20 cellular contexts compared by ENCODE assay signal in the genomic region with DNA sequence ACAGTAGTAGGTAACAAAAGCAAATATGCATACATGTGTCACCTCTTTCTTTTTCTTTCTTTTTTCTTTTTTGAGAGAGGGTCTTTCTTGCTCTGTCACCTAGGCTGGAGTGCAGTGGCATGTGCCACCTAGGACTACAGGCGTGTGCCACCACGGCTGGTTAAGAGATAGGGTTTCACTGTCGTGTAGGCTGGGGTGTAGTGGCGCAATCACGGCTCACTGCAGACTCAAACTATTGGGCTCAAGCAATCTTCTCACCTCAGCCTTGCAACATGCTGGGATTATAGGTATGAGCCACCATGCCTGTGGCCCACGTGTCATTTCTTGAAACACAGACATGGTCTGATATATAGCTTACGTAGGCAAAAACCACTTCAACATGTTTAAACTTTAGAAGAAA.
"Had no signal": no experiment of that assay in that cellular context is flagged by ENCODE, and none has a peak within 500 bp of the region (broad histone marks: within the 10 kb centered on the region; RNA-seq: fewer than 3 reads in every experiment).

No MANE protein-coding gene starts in this region.

- H3K27ac ChIP-seq: left lung, prostate gland, skin epidermis, spleen, testis, tibial artery had no signal

- FAIRE-seq: islet of Langerhans had no signal

- DNase-seq: cortex of kidney; effector memory CD8-positive, alpha-beta T cell; head of caudate nucleus; left cardiac atrium; left lung; mesenchymal stem cell; midbrain; naive thymus-derived CD4-positive, alpha-beta T cell; nucleus accumbens; right cardiac atrium; spleen; stimulated activated CD4-positive, alpha-beta T cell treated with anti-CD3 and anti-CD28 coated beads, Interleukin-4, amount 100 ng/mL, for 4 hours; stimulated activated naive CD8-positive, alpha-beta T cell treated with anti-CD3 and anti-CD28 coated beads, Interleukin-15, Interleukin-2, amounts not matched to agents 100 U/mL and 50 U/mL, for 24 hours; substantia nigra; testis; tibial artery had no signal

- ATAC-seq: effector memory CD8-positive, alpha-beta T cell; left cardiac atrium; left lung; naive thymus-derived CD4-positive, alpha-beta T cell; right cardiac atrium; stimulated activated memory B cell treated with anti-CD40 and anti-IgM and Interleukin-4, amounts not matched to agents 10 μg/mL and 1 μg/mL and 100 μg/mL, for 72 hours; stimulated activated naive CD8-positive, alpha-beta T cell treated with anti-CD3 and anti-CD28 coated beads, Interleukin-15, Interleukin-2, amounts not matched to agents 100 U/mL and 50 U/mL, for 24 hours had no signal

- H3K36me3 ChIP-seq: left lung, prostate gland, spleen, tibial artery had no signal

- H3K4me1 ChIP-seq: left lung, prostate gland, spleen, testis, tibial artery had no signal

- H3K9me3 ChIP-seq: left lung, prostate gland, spleen, testis, tibial artery had no signal

- H3K27me3 ChIP-seq: left lung, spleen, testis, tibial artery had no signal

- H3K4me3 ChIP-seq: left lung, prostate gland, skin epidermis, spleen, testis, tibial artery had no signal
